Comparison of ENCODE assay signal across 12 cellular contexts in genomic region chr17:21201302-21201602, GRCh38. TPM values are rescaled to one million over a fixed set of nuclear protein-coding genes. Genes with fewer than 3 reads are reported as not detected.
DNase-seq lines count a peak whose midpoint lies in the region; ATAC-seq and TF ChIP-seq lines count a peak whose summit lies in the region.
"Had no signal": no experiment of that assay in that cellular context is flagged by ENCODE, and none has a peak within 500 bp of the region (broad histone marks: within the 10 kb centered on the region; RNA-seq: fewer than 3 reads in every experiment).

No MANE protein-coding gene starts in this region.

- H3K36me3 ChIP-seq in right atrium auricular region, result peaks cover 19% of the 10 kb centered on the region

- TF ChIP-seq CTCF in right atrium auricular region (IDR thresholded peaks at IDR 0.05) (no peak), WTC11 (IDR thresholded peaks at IDR 0.05) (no peak)

- H3K27ac ChIP-seq in right atrium auricular region, result no peak overlapping the region
- H3K27ac ChIP-seq: ascending aorta, lower lobe of right lung had no signal

- no peaks in the 10 kb centered on the region for H3K9me3 ChIP-seq in right atrium auricular region
- H3K9me3 ChIP-seq: ascending aorta, lower lobe of right lung had no signal

- no peaks in the 10 kb centered on the region for H3K27me3 Mint-ChIP-seq in WTC11 (ENCODE audit: low read depth)

- peaks cover 25% of the 10 kb centered on the region for H3K36me3 Mint-ChIP-seq in WTC11

- DNase-seq in Right ventricle myocardium inferior (ENCODE audit: missing footprints) (no peak), right atrium auricular region (ENCODE audit: low spot score) (no peak), WTC11 (ENCODE audit: low spot score) (no peak), Right ventricle myocardium superior (no peak), NOMO-1 treated with dmso at 0.1 percent for 144 hours (lab: John Stamatoyannopoulos, UW; ENCODE audit: unreplicated experiment) (no peak), GM19238 (ENCODE audit: insufficient read length, low spot score) (no peak)
- DNase-seq: activated CD4-positive, alpha-beta T cell treated with anti-CD3 and anti-CD28 coated beads for 1 hour; lower lobe of right lung; NCI-H2029 had no signal

- ATAC-seq in Right ventricle myocardium inferior, result peak; percentile 27
- no peak for ATAC-seq in WTC11
- ATAC-seq in Right ventricle myocardium superior (ENCODE audit: poor library complexity), result peak; percentile 61
- ATAC-seq in HG03442 (IDR thresholded peaks at IDR 0.05; ENCODE audit: unreplicated experiment), result no peak
- no peak for ATAC-seq in HG03469 (IDR thresholded peaks at IDR 0.05; ENCODE audit: unreplicated experiment)
- ATAC-seq: lower lobe of right lung had no signal

- H3K4me3 ChIP-seq in right atrium auricular region, result no peak overlapping the region
- H3K4me3 ChIP-seq: ascending aorta, lower lobe of right lung had no signal

- H3K27ac Mint-ChIP-seq in WTC11, result peak overlapping the region; percentile 97

- POLR2A ChIA-PET in WTC11 (lab: Charles Lee), result no interaction called here

- peaks cover 60% of the 10 kb centered on the region for H3K4me1 Mint-ChIP-seq in WTC11

- no peaks in the 10 kb centered on the region for H3K27me3 ChIP-seq in right atrium auricular region
- H3K27me3 ChIP-seq: ascending aorta had no signal

- intact Hi-C loops in Right ventricle myocardium inferior (cut with DNase I), result no loop called here
- intact Hi-C loops in Right ventricle myocardium superior (cut with DNase I), result no loop called here

- no peak overlapping the region for H3K4me3 Mint-ChIP-seq in WTC11

- CTCF ChIA-PET in WTC11 (lab: Charles Lee), result interaction anchor here (0.8 to 2.0 kb wide), 5 partner anchors 14 to 102 kb away, joined by 3 to 8 read pairs (median 3); no protein-coding TSS in a partner anchor

- no peaks in the 10 kb centered on the region for H3K9me3 Mint-ChIP-seq in WTC11

- H3K4me1 ChIP-seq in right atrium auricular region, result peaks cover 0 to 46% of the 10 kb centered on the region in 2 donors

TF ChIP-seq in WTC11, 78 proteins besides CTCF, POLR2A, EP300 and RAD21:
- TF ChIP-seq ETV6 (CRISPR knock-in tag; IDR thresholded peaks at IDR 0.05) (no peak), JUN (CRISPR knock-in tag; IDR thresholded peaks at IDR 0.05) (no peak), FOXJ3 (CRISPR knock-in tag; IDR thresholded peaks at IDR 0.05; ENCODE audit: borderline replicate concordance) (no peak), SOX15 (CRISPR knock-in tag; IDR thresholded peaks at IDR 0.05) (no peak), NR3C1 (CRISPR knock-in tag; conservative IDR thresholded peaks at IDR 0.05; ENCODE audit: low read depth) (no peak), FOXP4 (CRISPR knock-in tag; IDR thresholded peaks at IDR 0.05) (no peak), SMAD3 (CRISPR knock-in tag; IDR thresholded peaks at IDR 0.05; ENCODE audit: borderline replicate concordance) (no peak), CREM (CRISPR knock-in tag; IDR thresholded peaks at IDR 0.05) (no peak), ZNF423 (CRISPR knock-in tag; IDR thresholded peaks at IDR 0.05) (no peak), ZNF396 (CRISPR knock-in tag; IDR thresholded peaks at IDR 0.05; ENCODE audit: borderline replicate concordance) (no peak), JAZF1 (CRISPR knock-in tag; IDR thresholded peaks at IDR 0.05) (no peak), ERG (CRISPR knock-in tag; IDR thresholded peaks at IDR 0.05) (no peak), NR2C2 (CRISPR knock-in tag; IDR thresholded peaks at IDR 0.05) (no peak), IRF2 (CRISPR knock-in tag; IDR thresholded peaks at IDR 0.05; ENCODE audit: borderline replicate concordance, low read depth) (no peak), ZNF138 (CRISPR knock-in tag; conservative IDR thresholded peaks at IDR 0.05) (no peak)
- TF ChIP-seq, protein P1, sequence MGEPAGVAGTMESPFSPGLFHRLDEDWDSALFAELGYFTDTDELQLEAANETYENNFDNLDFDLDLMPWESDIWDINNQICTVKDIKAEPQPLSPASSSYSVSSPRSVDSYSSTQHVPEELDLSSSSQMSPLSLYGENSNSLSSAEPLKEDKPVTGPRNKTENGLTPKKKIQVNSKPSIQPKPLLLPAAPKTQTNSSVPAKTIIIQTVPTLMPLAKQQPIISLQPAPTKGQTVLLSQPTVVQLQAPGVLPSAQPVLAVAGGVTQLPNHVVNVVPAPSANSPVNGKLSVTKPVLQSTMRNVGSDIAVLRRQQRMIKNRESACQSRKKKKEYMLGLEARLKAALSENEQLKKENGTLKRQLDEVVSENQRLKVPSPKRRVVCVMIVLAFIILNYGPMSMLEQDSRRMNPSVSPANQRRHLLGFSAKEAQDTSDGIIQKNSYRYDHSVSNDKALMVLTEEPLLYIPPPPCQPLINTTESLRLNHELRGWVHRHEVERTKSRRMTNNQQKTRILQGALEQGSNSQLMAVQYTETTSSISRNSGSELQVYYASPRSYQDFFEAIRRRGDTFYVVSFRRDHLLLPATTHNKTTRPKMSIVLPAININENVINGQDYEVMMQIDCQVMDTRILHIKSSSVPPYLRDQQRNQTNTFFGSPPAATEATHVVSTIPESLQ (CRISPR knock-in tag; IDR thresholded peaks at IDR 0.05), result no peak
- TF ChIP-seq, protein P2, sequence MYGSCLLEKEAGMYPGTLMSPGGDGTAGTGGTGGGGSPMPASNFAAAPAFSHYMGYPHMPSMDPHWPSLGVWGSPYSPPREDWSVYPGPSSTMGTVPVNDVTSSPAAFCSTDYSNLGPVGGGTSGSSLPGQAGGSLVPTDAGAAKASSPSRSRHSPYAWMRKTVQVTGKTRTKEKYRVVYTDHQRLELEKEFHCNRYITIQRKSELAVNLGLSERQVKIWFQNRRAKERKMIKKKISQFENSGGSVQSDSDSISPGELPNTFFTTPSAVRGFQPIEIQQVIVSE (CRISPR knock-in tag; IDR thresholded peaks at IDR 0.05; ENCODE audit: borderline replicate concordance), result no peak
- TF ChIP-seq, protein P3, sequence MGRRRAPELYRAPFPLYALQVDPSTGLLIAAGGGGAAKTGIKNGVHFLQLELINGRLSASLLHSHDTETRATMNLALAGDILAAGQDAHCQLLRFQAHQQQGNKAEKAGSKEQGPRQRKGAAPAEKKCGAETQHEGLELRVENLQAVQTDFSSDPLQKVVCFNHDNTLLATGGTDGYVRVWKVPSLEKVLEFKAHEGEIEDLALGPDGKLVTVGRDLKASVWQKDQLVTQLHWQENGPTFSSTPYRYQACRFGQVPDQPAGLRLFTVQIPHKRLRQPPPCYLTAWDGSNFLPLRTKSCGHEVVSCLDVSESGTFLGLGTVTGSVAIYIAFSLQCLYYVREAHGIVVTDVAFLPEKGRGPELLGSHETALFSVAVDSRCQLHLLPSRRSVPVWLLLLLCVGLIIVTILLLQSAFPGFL (CRISPR knock-in tag; IDR thresholded peaks at IDR 0.05; ENCODE audit: borderline replicate concordance), result no peak

RNA-seq across cellular contexts. Expression of gene TMEM11, which starts 12.7 kb away (rescaled TPM):
- 35.3 TPM for total RNA-seq in Right ventricle myocardium inferior
- 10 to 100 TPM; 25.5 to 27.2 TPM for total RNA-seq in right atrium auricular region
- total RNA-seq in WTC11 (2021), result 32.9 to 37.0 TPM (median 33.9 TPM) in 3 replicates
- 31.9 TPM for total RNA-seq in Right ventricle myocardium superior

RNA-seq across cellular contexts. Expression of gene NATD1, which starts 52.0 kb away (rescaled TPM):
- total RNA-seq in Right ventricle myocardium inferior (21.4 TPM), right atrium auricular region (10 to 100 TPM; 15.4 to 17.0 TPM), WTC11 (2021) (10.1 to 11.2 TPM (median 11.1 TPM) in 3 replicates), Right ventricle myocardium superior (19.1 TPM)

Comparison
In these comparisons a context has a peak if more than half of its experiments do, and no peak if none do; other contexts are left out.
1. ATAC-seq: peak in Right ventricle myocardium inferior (single experiment) and Right ventricle myocardium superior (single experiment); none in WTC11 (single experiment), HG03442 (single experiment) and HG03469 (single experiment).